ENCODE assay signal across 8 cellular contexts in the genomic region with DNA sequence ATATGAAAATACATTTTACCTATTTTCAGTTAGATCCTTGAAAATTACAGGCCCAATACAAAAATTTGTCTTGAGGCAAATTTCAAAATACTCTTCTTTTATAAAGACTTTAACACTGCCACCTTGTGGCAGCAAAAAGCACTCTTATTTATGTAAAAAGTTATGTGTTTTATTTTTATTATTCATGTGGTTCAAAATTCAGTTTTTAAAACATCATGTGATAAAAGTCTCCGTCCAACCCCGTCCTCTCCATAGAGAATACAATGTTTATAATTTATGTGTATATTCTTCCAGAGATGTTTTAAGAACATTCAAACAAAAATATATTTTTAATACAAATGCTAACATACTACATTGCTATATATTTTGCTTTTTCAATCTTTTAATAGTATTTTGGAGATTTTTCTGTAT.
A peak's percentile ranks its signal among the peaks of the same experiment; 100 is the strongest.
DNase-seq lines count a peak whose midpoint lies in the region; ATAC-seq lines count a peak whose summit lies in the region.

No MANE protein-coding gene starts in this region.

- no peak for ATAC-seq in GM21526 (IDR thresholded peaks at IDR 0.05; ENCODE audit: low FRiP score, unreplicated experiment)
- ATAC-seq in HG02970 (IDR thresholded peaks at IDR 0.05; ENCODE audit: low FRiP score, unreplicated experiment) = no peak

- DNase-seq in NCI-H2081 (lab: John Stamatoyannopoulos, UW) (peak; percentile 34 to 53), NCI-H2081 treated with DMSO at 0.1 percent for 48 hours (lab: John Stamatoyannopoulos, UW) (no peak), NCI-H146 treated with DMSO at 0.1 percent for 48 hours (lab: John Stamatoyannopoulos, UW; ENCODE audit: unreplicated experiment) (peak; percentile 26), amniotic epithelial cell (ENCODE audit: low read depth) (peak; percentile 52), kidney glomerular epithelial cell (lab: John Stamatoyannopoulos, UW) (peak; percentile 24), NK-92 (lab: John Stamatoyannopoulos, UW; ENCODE audit: unreplicated experiment) (no peak)

Comparison
In these comparisons a context has a peak if more than half of its experiments do, and no peak if none do; other contexts are left out.
1. DNase-seq: peak in NCI-H2081 (2 of 2), NCI-H146 treated with DMSO at 0.1 percent for 48 hours (single experiment), amniotic epithelial cell (single experiment) and kidney glomerular epithelial cell (single experiment); none in NCI-H2081 treated with DMSO at 0.1 percent for 48 hours (single experiment) and NK-92 (single experiment).